In the genomic region with DNA sequence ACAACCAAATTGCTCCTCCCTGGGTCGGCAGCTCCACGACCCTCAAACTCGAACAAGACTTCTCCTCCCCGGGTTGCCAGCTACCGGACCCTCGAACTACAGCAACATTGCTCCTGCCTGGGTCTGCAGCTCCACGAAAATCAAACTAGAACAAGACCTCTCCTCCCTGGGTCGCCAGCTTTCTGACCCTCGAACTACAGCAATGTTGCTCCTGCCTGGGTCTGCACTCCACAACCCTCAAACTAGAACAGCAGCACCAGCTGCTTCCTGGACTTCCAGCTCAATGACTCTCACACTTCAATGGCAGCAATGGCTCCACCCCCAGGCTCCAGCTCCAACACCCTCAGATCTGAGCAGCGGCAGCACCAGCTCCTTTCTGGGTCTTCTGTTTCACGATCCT, we compare ENCODE assay signal across 8 cellular contexts.
DNase-seq lines count a peak whose midpoint lies in the region; ATAC-seq, FAIRE-seq and TF ChIP-seq lines count a peak whose summit lies in the region.
"Not testable (repeated sequence)": the region's sequence is repeated elsewhere in the genome, so short reads cannot be mapped to it uniquely, and the experiment has no call there.

No MANE protein-coding gene starts in this region.

- not testable (repeated sequence) for TF ChIP-seq POLR2A in A549 (IDR thresholded peaks at IDR 0.05; ENCODE audit: low read length); HCT116 (IDR thresholded peaks at IDR 0.05; ENCODE audit: borderline replicate concordance, extremely low read depth, insufficient read depth, insufficient read length); sigmoid colon (IDR thresholded peaks at IDR 0.05)

- CTCF ChIA-PET in A549 (lab: Yijun Ruan, JAX) (interaction anchor here (0.5 to 1.4 kb wide), 4 partner anchors 13 to 1263 kb away, joined by 3 to 20 read pairs (median 4); no protein-coding TSS in a partner anchor), HCT116 (lab: Charles Lee) (interaction anchor here (1.4 kb wide), 2 partner anchors 104 to 621 kb away, joined by 7 to 19 read pairs; no protein-coding TSS in a partner anchor), Panc1 (lab: Charles Lee) (interaction anchor here (0.5 to 1.2 kb wide), 3 partner anchors 8 to 621 kb away, joined by 3 to 6 read pairs (median 4); no protein-coding TSS in a partner anchor)

- not testable (repeated sequence) for H3K36me3 ChIP-seq in HCT116 (ENCODE audit: control insufficient read depth in 1 of 2, insufficient read depth in 2 of 2, low read length in 2 of 2); Panc1 (ENCODE audit: control insufficient read depth, insufficient read depth, low read length); mesendoderm (ENCODE audit: control insufficient read depth, insufficient read depth, low read length); sigmoid colon

- not testable (repeated sequence) for H2BK120ac ChIP-seq in mesendoderm (ENCODE audit: low read depth, low read length)

- not testable (repeated sequence) for BruUV-seq in HCT116 (replicated peaks; lab: Mats Ljungman, UMichigan); Panc1 (replicated peaks; lab: Mats Ljungman, UMichigan)

- not testable (repeated sequence) for H3K4me1 Mint-ChIP-seq in glutamatergic neuron (ENCODE audit: low read depth, unreplicated experiment)

- in situ Hi-C loops in Panc1 (cut with HindIII; ENCODE audit: low pct_unique_long_range_greater_than_20kb, low sequenced_read_pairs): not testable (repeated sequence)

- not testable (repeated sequence) for H3K23ac ChIP-seq in mesendoderm (ENCODE audit: low read length)

- not testable (repeated sequence) for H2BK15ac ChIP-seq in mesendoderm (replicated peaks; ENCODE audit: low read depth)

- not testable (repeated sequence) for H3K4me3 ChIP-seq in A549; HCT116 (replicated peaks in 1 of 2; ENCODE audit: low read depth in 1 of 2, low read length in 2 of 2); Panc1 (ENCODE audit: low read depth in 2 of 2, low read length in 2 of 2); mesendoderm (ENCODE audit: low read length); sigmoid colon

- H3K27me3 Mint-ChIP-seq in glutamatergic neuron (ENCODE audit: unreplicated experiment): not testable (repeated sequence)

- peak overlapping the region; percentile 9 for H3K27ac Mint-ChIP-seq in glutamatergic neuron (ENCODE audit: unreplicated experiment)

- H3K9me2 ChIP-seq in HCT116 (ENCODE audit: insufficient read depth): not testable (repeated sequence)

- H3K4me2 ChIP-seq in A549; HCT116 (ENCODE audit: low read length); mesendoderm (ENCODE audit: low read length): not testable (repeated sequence)

- H3K27ac ChIP-seq in A549; HCT116 (ENCODE audit: low read depth, low read length); Panc1 (ENCODE audit: low read length); mesendoderm (ENCODE audit: low read depth, low read length); sigmoid colon: not testable (repeated sequence)

- POLR2A ChIA-PET in A549 (lab: Yijun Ruan, JAX) (interaction anchor here (1.8 kb wide), 1 partner anchor 621 kb away, joined by 61 read pairs; no protein-coding TSS in a partner anchor), HCT116 (lab: Charles Lee) (interaction anchor here (0.6 to 1.5 kb wide), 3 partner anchors 621 to 1260 kb away, joined by 3 to 32 read pairs (median 3); no protein-coding TSS in a partner anchor), Panc1 (lab: Charles Lee) (interaction anchor here (0.7 kb wide), 1 partner anchor 621 kb away, joined by 9 read pairs; no protein-coding TSS in a partner anchor)

- not testable (repeated sequence) for H2AK5ac ChIP-seq in mesendoderm (ENCODE audit: low read length)

- not testable (repeated sequence) for H3K79me2 ChIP-seq in HCT116 (ENCODE audit: insufficient read depth, low read length); mesendoderm (ENCODE audit: control insufficient read depth, insufficient read depth, low read length)

- H3K56ac ChIP-seq in mesendoderm (ENCODE audit: low read length): not testable (repeated sequence)

- H4K20me1 ChIP-seq in HCT116 (ENCODE audit: insufficient read depth): not testable (repeated sequence)

- H3K79me1 ChIP-seq in mesendoderm (ENCODE audit: low read length): not testable (repeated sequence)

- H2BK5ac ChIP-seq in mesendoderm (ENCODE audit: low read length): not testable (repeated sequence)

- TF ChIP-seq EP300 in A549 (IDR thresholded peaks at IDR 0.05); sigmoid colon (IDR thresholded peaks at IDR 0.05): not testable (repeated sequence)

- TF ChIP-seq RAD21 in A549 (conservative IDR thresholded peaks at IDR 0.05 in 1 of 2, IDR thresholded peaks at IDR 0.05 in 1 of 2); HCT116 (IDR thresholded peaks at IDR 0.05; ENCODE audit: low read depth): not testable (repeated sequence)

- H3K27me3 ChIP-seq in HCT116 (ENCODE audit: insufficient read depth, low read length): peaks cover 13% of the 10 kb centered on the region
- not testable (repeated sequence) for H3K27me3 ChIP-seq in Panc1 (ENCODE audit: control insufficient read depth, insufficient read depth, low read length); mesendoderm (ENCODE audit: insufficient read depth, low read length, poor library complexity); sigmoid colon

- H3K9me3 Mint-ChIP-seq in glutamatergic neuron (ENCODE audit: unreplicated experiment): peaks cover 18% of the 10 kb centered on the region

- ATAC-seq in A549 (peak; percentile 38 to 99), HCT116 (peak; percentile 55), Panc1 (peak; percentile 82; the same call in 1 of the 2 replicates)

- H3K36me3 Mint-ChIP-seq in glutamatergic neuron (ENCODE audit: unreplicated experiment): peaks cover 17% of the 10 kb centered on the region

- not testable (repeated sequence) for H2AFZ ChIP-seq in HCT116 (ENCODE audit: low read depth, low read length, poor library complexity, severe bottlenecking)

- FAIRE-seq in A549 (lab: Jason Lieb, UNC): peak; percentile 23

- H3K4me3 Mint-ChIP-seq in glutamatergic neuron (ENCODE audit: unreplicated experiment): not testable (repeated sequence)

- peak; percentile 18 to 33 for DNase-seq in A549 (ENCODE audit: low read depth in 1 of 2, low spot score in 1 of 2)
- DNase-seq in HCT116 (ENCODE audit: low read depth, low spot score); Panc1 (ENCODE audit: low read depth, low spot score); glutamatergic neuron: not testable (repeated sequence)
- peak; percentile 29 for DNase-seq in NCI-H2107 treated with DMSO at 0.1 percent for 48 hours (lab: John Stamatoyannopoulos, UW; ENCODE audit: unreplicated experiment)
- peak; percentile 21 for DNase-seq in astrocyte of the hippocampus (ENCODE audit: low read depth, low spot score)
- DNase-seq in mesendoderm: peak; percentile 15
- DNase-seq in sigmoid colon: peak; percentile 68

- TF ChIP-seq CTCF in A549 (IDR thresholded peaks at IDR 0.05); HCT116 (IDR thresholded peaks at IDR 0.05 in 2 of 3, conservative IDR thresholded peaks at IDR 0.05 in 1 of 3; ENCODE audit: borderline replicate concordance in 1 of 3, insufficient read depth in 1 of 3, low read depth in 2 of 3, low read length in 2 of 3); Panc1 (IDR thresholded peaks at IDR 0.05); glutamatergic neuron (IDR thresholded peaks at IDR 0.05; ENCODE audit: partially characterized antibody, unreplicated experiment); sigmoid colon (IDR thresholded peaks at IDR 0.05): not testable (repeated sequence)

- H3K4ac ChIP-seq in mesendoderm (ENCODE audit: low read depth, low read length): not testable (repeated sequence)

- not testable (repeated sequence) for H3K18ac ChIP-seq in mesendoderm (ENCODE audit: low read length)

- not testable (repeated sequence) for H3K4me1 ChIP-seq in A549; HCT116 (ENCODE audit: control insufficient read depth in 1 of 2, insufficient read depth in 2 of 2, low read length in 2 of 2); Panc1 (ENCODE audit: control insufficient read depth, insufficient read depth, low read length); mesendoderm (ENCODE audit: control insufficient read depth, low read depth, low read length); sigmoid colon

- H3K9me3 ChIP-seq in A549; HCT116 (ENCODE audit: control insufficient read depth in 1 of 2, insufficient read depth in 1 of 2, low read depth in 1 of 2, low read length in 2 of 2); Panc1 (ENCODE audit: control insufficient read depth, insufficient read depth, low read depth, low read length); sigmoid colon: not testable (repeated sequence)

- intact Hi-C loops in HCT116 (cut with micrococcal nuclease): loop anchor here (5.0 kb wide), 1 partner anchor 624 kb away; no protein-coding TSS in a partner anchor
- intact Hi-C loops in Panc1 (cut with micrococcal nuclease; ENCODE audit: unreplicated experiment): loop anchor here (5.0 kb wide), 1 partner anchor 624 kb away; no protein-coding TSS in a partner anchor
- intact Hi-C loops in sigmoid colon (cut with DNase I): loop anchor here (5.0 kb wide), 1 partner anchor 624 kb away; no protein-coding TSS in a partner anchor

- 8% methylated on average over 11 of the region's 11 CpGs for WGBS in A549 (ENCODE audit: missing lambda C conversion rate)
- no CpG with 5 or more reads among the region's 11 CpGs for WGBS in mesendoderm (ENCODE audit: extremely low coverage, insufficient coverage, low lambda C conversion rate)
- WGBS in sigmoid colon, 2 donors: 55% methylated on average over 11 of the region's 11 CpGs

- H4K8ac ChIP-seq in mesendoderm (ENCODE audit: low read depth, low read length): not testable (repeated sequence)

- H3K9ac ChIP-seq in HCT116 (ENCODE audit: low read length); mesendoderm (ENCODE audit: low read length): not testable (repeated sequence)

- H4K5ac ChIP-seq in mesendoderm (ENCODE audit: low read length): not testable (repeated sequence)

- RAD21 ChIA-PET in HCT116 (lab: Charles Lee; ENCODE audit: low non-redundant PET in 1 of 2, low total read pairs in 2 of 2, uncharacterized antibody in 2 of 2, unreplicated experiment in 2 of 2): interaction anchor here (0.6 to 1.0 kb wide), 2 partner anchors 621 kb away, joined by 3 read pairs; no protein-coding TSS in a partner anchor
